24 cellular contexts compared by ENCODE assay signal in the genomic region with DNA sequence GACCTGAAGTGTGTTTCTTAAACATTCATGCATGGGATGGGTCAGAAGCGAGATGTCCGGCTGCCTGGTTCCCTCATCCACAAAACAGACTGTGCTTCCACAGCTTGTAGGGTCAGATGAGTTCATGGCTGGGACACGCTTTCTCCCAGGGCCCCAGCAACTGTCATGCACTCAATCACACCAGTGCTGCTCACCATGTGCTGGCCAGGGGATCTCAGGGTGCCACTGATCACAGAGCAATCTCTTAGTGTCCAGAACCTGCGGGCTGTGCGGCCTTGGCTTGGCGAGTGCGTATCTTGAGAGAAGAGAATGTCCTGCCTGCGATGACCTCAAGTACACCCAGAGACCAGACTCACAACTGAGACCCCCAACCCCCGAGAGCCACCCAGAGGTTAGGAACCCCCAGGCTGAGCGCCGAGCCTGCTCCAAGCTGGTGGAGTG. TPM values are rescaled to one million over a fixed set of nuclear protein-coding genes. Genes with fewer than 3 reads are reported as not detected.
A peak's percentile ranks its signal among the peaks of the same experiment; 100 is the strongest.
DNase-seq lines count a peak whose midpoint lies in the region; ATAC-seq and TF ChIP-seq lines count a peak whose summit lies in the region.
"Had no signal": no experiment of that assay in that cellular context is flagged by ENCODE, and none has a peak within 500 bp of the region (broad histone marks: within the 10 kb centered on the region; RNA-seq: fewer than 3 reads in every experiment).

No MANE protein-coding gene starts in this region.

- no peaks in the 10 kb centered on the region for H3K36me3 Mint-ChIP-seq in osteocyte (ENCODE audit: unreplicated experiment)
- H3K36me3 Mint-ChIP-seq: CD4-positive, alpha-beta memory T cell; IgD-negative memory B cell had no signal

- no peaks in the 10 kb centered on the region for H3K9me3 ChIP-seq in upper lobe of right lung
- H3K9me3 ChIP-seq: Peyer's patch had no signal

- intact Hi-C loops in upper lobe of right lung (cut with DNase I), result no loop called here

- H3K4me1 Mint-ChIP-seq in osteocyte (ENCODE audit: unreplicated experiment), result no peaks in the 10 kb centered on the region
- H3K4me1 Mint-ChIP-seq: CD4-positive, alpha-beta memory T cell; IgD-negative memory B cell had no signal

- no peaks in the 10 kb centered on the region for H3K27me3 ChIP-seq in upper lobe of right lung
- H3K27me3 ChIP-seq: Peyer's patch, SJSA1 had no signal

- no peak for TF ChIP-seq CTCF in osteocyte (IDR thresholded peaks at IDR 0.05)
- no peak for TF ChIP-seq CTCF in upper lobe of right lung (IDR thresholded peaks at IDR 0.05)

- no peaks in the 10 kb centered on the region for H3K36me3 ChIP-seq in upper lobe of right lung
- H3K36me3 ChIP-seq: BLaER1 treated with 17β-estradiol and CSF1 and Interleukin-3, amounts not matched to agents 10 nM and 100 nM; Peyer's patch; SJSA1 had no signal

- H3K9me3 Mint-ChIP-seq in osteocyte (ENCODE audit: unreplicated experiment), result peaks cover 11% of the 10 kb centered on the region

- no peaks in the 10 kb centered on the region for H3K4me1 ChIP-seq in upper lobe of right lung
- H3K4me1 ChIP-seq: BLaER1 treated with 17β-estradiol and CSF1 and Interleukin-3, amounts not matched to agents 10 nM and 100 nM; Peyer's patch had no signal

- no peak for TF ChIP-seq POLR2A in GM18505 (IDR thresholded peaks at IDR 0.05; ENCODE audit: borderline replicate concordance, extremely low read depth, insufficient read depth, insufficient read length)

- ATAC-seq in upper lobe of right lung (peak; percentile 12), HG03469 (IDR thresholded peaks at IDR 0.05; ENCODE audit: unreplicated experiment) (no peak), GM18505 (IDR thresholded peaks at IDR 0.05; ENCODE audit: unreplicated experiment) (no peak)

- H3K27ac Mint-ChIP-seq in osteocyte (ENCODE audit: unreplicated experiment), result no peak overlapping the region
- H3K27ac Mint-ChIP-seq: CD4-positive, alpha-beta memory T cell; IgD-negative memory B cell had no signal

- H3K27me3 Mint-ChIP-seq in osteocyte (ENCODE audit: unreplicated experiment), result no peaks in the 10 kb centered on the region

- DNase-seq in activated gamma-delta T cell treated with Interleukin-2 at 50 U/mL for 16 hours (peak; percentile 1), activated gamma-delta T cell (lab: John Stamatoyannopoulos, UW) (no peak), islet precursor cell (peak; percentile 49), osteocyte (ENCODE audit: extremely low spot score, unreplicated experiment) (peak; percentile 81), upper lobe of right lung (no peak), GF-D8 (lab: John Stamatoyannopoulos, UW) (no peak)
- DNase-seq: CD4-positive, alpha-beta memory T cell; DMS153; NCI-H1105 treated with DMSO at 0.1 percent for 48 hours; NCI-H2029 treated with DMSO at 0.1 percent for 48 hours; NCI-H226; NCI-H510A treated with DMSO at 0.1 percent for 48 hours; NCI-H748 treated with DMSO at 0.1 percent for 48 hours; NK-92 treated with Interleukin-12 subunit alpha and Interleukin-12 subunit beta, amount 100 ng/mL, for 24 hours had no signal

- H3K4me3 Mint-ChIP-seq in osteocyte (ENCODE audit: unreplicated experiment), result no peak overlapping the region
- H3K4me3 Mint-ChIP-seq: CD4-positive, alpha-beta memory T cell; IgD-negative memory B cell had no signal

- no peak overlapping the region for H3K4me3 ChIP-seq in upper lobe of right lung
- H3K4me3 ChIP-seq: BLaER1 treated with 17β-estradiol and CSF1 and Interleukin-3, amounts not matched to agents 10 nM and 100 nM; Peyer's patch; SJSA1 had no signal

- H3K27ac ChIP-seq in upper lobe of right lung, result no peak overlapping the region
- H3K27ac ChIP-seq: 22Rv1; BLaER1 treated with 17β-estradiol and CSF1 and Interleukin-3, amounts not matched to agents 10 nM and 100 nM; Peyer's patch; SJSA1 had no signal

RNA-seq across cellular contexts. Expression of a gene that starts 26.0 kb away (rescaled TPM):
- total RNA-seq in osteocyte (not detected in 2 replicates), upper lobe of right lung (not detected)
- total RNA-seq: CD4-positive, alpha-beta memory T cell; G401; H4; OCI-LY7; Peyer's patch; SJSA1 had no signal

Comparison
In these comparisons a context has a peak if more than half of its experiments do, and no peak if none do; other contexts are left out.
1. DNase-seq: peak in activated gamma-delta T cell treated with Interleukin-2 at 50 U/mL for 16 hours (single experiment), islet precursor cell (single experiment) and osteocyte (single experiment); none in activated gamma-delta T cell (single experiment), upper lobe of right lung (single experiment) and GF-D8 (single experiment).